ENCODE assay signal across 8 cellular contexts in genomic region chr9:132214027-132214622, GRCh38. TPM values are rescaled to one million over a fixed set of nuclear protein-coding genes. Genes with fewer than 3 reads are reported as not detected.
DNase-seq lines count a peak whose midpoint lies in the region; ATAC-seq lines count a peak whose summit lies in the region.

No MANE protein-coding gene starts in this region.

- peak; percentile 77 for DNase-seq in DMS 273 treated with DMSO at 0.1 percent for 48 hours (lab: John Stamatoyannopoulos, UW)
- DNase-seq in NCI-H2171 (lab: John Stamatoyannopoulos, UW): peak; percentile 97
- peak; percentile 65 for DNase-seq in dermis blood vessel endothelial cell
- peak; percentile 9 to 69 for DNase-seq in lung microvascular endothelial cell (ENCODE audit: low read depth in 2 of 2)
- no peak for DNase-seq in activated CD4-positive, alpha-beta T cell treated with anti-CD3 and anti-CD28 coated beads, Interleukin-2, amount 50 U/mL, for 1 hour
- DNase-seq in mesenteric fat pad (ENCODE audit: low spot score): no peak

- ATAC-seq in HG03108 (IDR thresholded peaks at IDR 0.05; ENCODE audit: unreplicated experiment) (no peak), HG02623 (IDR thresholded peaks at IDR 0.05; ENCODE audit: unreplicated experiment) (no peak)

RNA-seq across cellular contexts. Expression of gene NTNG2, which starts 52.3 kb away (rescaled TPM):
- total RNA-seq in dermis blood vessel endothelial cell (0.05 TPM in 1 of 2 replicates, not detected in the other), lung microvascular endothelial cell (0.40 and 1.1 TPM in 2 replicates), mesenteric fat pad (2.0 TPM)

Comparison
In these comparisons a context has a peak if more than half of its experiments do, and no peak if none do; other contexts are left out.
1. DNase-seq: peak in DMS 273 treated with DMSO at 0.1 percent for 48 hours (single experiment), NCI-H2171 (single experiment), dermis blood vessel endothelial cell (single experiment) and lung microvascular endothelial cell (2 of 2); none in activated CD4-positive, alpha-beta T cell treated with anti-CD3 and anti-CD28 coated beads, Interleukin-2, amount 50 U/mL, for 1 hour (single experiment) and mesenteric fat pad (single experiment).